1 cellular context compared by ENCODE assay signal in the genomic region with DNA sequence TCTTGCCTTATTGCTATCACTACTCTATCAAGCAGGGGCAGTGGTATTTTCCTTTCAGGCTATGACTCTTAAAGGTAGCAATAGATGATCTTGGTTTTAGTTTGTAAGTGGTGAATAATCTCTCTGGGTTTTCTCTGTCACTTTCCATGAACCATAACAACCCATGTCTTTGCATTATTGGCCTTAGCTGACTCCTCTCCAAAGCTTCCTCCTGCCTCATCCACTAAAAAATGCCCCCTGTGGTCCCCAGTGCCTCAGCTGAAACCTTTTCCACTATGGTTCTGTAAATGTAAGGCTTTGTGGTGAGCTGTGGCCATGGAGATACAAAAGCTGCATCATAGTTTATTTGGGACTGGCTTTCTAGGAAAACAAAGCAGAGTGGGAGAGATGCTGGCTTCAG.
TF ChIP-seq lines count a peak whose summit lies in the region.

No MANE protein-coding gene starts in this region.

TF ChIP-seq in SK-N-SH treated with all-trans-retinoic acid at 6 μM for 48 hours, 23 proteins besides CTCF, POLR2A, EP300 and RAD21 (continued from another document):
- TF ChIP-seq, protein P1, sequence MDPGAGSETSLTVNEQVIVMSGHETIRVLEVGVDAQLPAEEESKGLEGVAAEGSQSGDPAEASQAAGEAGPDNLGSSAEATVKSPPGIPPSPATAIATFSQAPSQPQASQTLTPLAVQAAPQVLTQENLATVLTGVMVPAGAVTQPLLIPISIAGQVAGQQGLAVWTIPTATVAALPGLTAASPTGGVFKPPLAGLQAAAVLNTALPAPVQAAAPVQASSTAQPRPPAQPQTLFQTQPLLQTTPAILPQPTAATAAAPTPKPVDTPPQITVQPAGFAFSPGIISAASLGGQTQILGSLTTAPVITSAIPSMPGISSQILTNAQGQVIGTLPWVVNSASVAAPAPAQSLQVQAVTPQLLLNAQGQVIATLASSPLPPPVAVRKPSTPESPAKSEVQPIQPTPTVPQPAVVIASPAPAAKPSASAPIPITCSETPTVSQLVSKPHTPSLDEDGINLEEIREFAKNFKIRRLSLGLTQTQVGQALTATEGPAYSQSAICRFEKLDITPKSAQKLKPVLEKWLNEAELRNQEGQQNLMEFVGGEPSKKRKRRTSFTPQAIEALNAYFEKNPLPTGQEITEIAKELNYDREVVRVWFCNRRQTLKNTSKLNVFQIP (CRISPR knock-in tag; IDR thresholded peaks at IDR 0.05; ENCODE audit: borderline replicate concordance, low read depth) = no peak
- TF ChIP-seq BACH2 (CRISPR knock-in tag; IDR thresholded peaks at IDR 0.05; ENCODE audit: borderline replicate concordance) = no peak
